17 cellular contexts compared by ENCODE assay signal in genomic region chr13:42702726-42703125, GRCh38.
"Had no signal": no experiment of that assay in that cellular context is flagged by ENCODE, and none has a peak within 500 bp of the region (broad histone marks: within the 10 kb centered on the region; RNA-seq: fewer than 3 reads in every experiment).

No MANE protein-coding gene starts in this region.

- H3K4me3 ChIP-seq: esophagus squamous epithelium, lung, skin epidermis had no signal

- H3K4me3 Mint-ChIP-seq: activated CD4-positive, alpha-beta memory T cell treated with anti-CD3 and anti-CD28 coated beads, Interleukin-2, amount 10 ng/mL, durations not matched to agents 7 days and 5 days; activated naive CD8-positive, alpha-beta T cell; T-helper 17 cell; type B pancreatic cell had no signal

- ATAC-seq: stimulated activated naive CD8-positive, alpha-beta T cell treated with anti-CD3 and anti-CD28 coated beads, Interleukin-15, Interleukin-2, amounts not matched to agents 100 U/mL and 50 U/mL, for 24 hours; T-helper 17 cell had no signal

- H3K27ac ChIP-seq: esophagus squamous epithelium, skin epidermis had no signal

- H3K27ac Mint-ChIP-seq: activated CD4-positive, alpha-beta memory T cell treated with anti-CD3 and anti-CD28 coated beads, Interleukin-2, amount 10 ng/mL, durations not matched to agents 7 days and 5 days; activated naive CD8-positive, alpha-beta T cell; T-helper 17 cell; type B pancreatic cell had no signal

- H3K4me1 Mint-ChIP-seq: activated CD4-positive, alpha-beta memory T cell treated with anti-CD3 and anti-CD28 coated beads, Interleukin-2, amount 10 ng/mL, durations not matched to agents 7 days and 5 days; T-helper 17 cell had no signal

- H3K9me3 ChIP-seq: esophagus squamous epithelium had no signal

- H3K4me1 ChIP-seq: esophagus squamous epithelium had no signal

- H3K9me3 Mint-ChIP-seq: activated CD4-positive, alpha-beta memory T cell treated with anti-CD3 and anti-CD28 coated beads, Interleukin-2, amount 10 ng/mL, durations not matched to agents 7 days and 5 days; type B pancreatic cell had no signal

- DNase-seq: activated CD4-positive, alpha-beta memory T cell treated with anti-CD3 and anti-CD28 coated beads, Interleukin-2, amount 10 ng/mL, durations not matched to agents 7 days and 5 days; activated CD4-positive, alpha-beta T cell treated with anti-CD3 and anti-CD28 coated beads for 4 hours; activated gamma-delta T cell treated with Interleukin-2 at 50 U/mL for 16 hours; central memory CD4-positive, alpha-beta T cell; cortex of kidney; effector CD4-positive, alpha-beta T cell; esophagus squamous epithelium; head of caudate nucleus; kidney glomerular epithelial cell; retina; stimulated activated CD4-positive, alpha-beta T cell treated with anti-CD3 and anti-CD28 coated beads, Interleukin-4, amount 100 ng/mL, for 24 hours; stimulated activated naive CD8-positive, alpha-beta T cell treated with anti-CD3 and anti-CD28 coated beads, Interleukin-15, Interleukin-2, amounts not matched to agents 100 U/mL and 50 U/mL, for 24 hours; T-helper 17 cell had no signal

- H3K36me3 ChIP-seq: esophagus squamous epithelium had no signal

- H3K36me3 Mint-ChIP-seq: activated naive CD8-positive, alpha-beta T cell; type B pancreatic cell had no signal
